In the genomic region with DNA sequence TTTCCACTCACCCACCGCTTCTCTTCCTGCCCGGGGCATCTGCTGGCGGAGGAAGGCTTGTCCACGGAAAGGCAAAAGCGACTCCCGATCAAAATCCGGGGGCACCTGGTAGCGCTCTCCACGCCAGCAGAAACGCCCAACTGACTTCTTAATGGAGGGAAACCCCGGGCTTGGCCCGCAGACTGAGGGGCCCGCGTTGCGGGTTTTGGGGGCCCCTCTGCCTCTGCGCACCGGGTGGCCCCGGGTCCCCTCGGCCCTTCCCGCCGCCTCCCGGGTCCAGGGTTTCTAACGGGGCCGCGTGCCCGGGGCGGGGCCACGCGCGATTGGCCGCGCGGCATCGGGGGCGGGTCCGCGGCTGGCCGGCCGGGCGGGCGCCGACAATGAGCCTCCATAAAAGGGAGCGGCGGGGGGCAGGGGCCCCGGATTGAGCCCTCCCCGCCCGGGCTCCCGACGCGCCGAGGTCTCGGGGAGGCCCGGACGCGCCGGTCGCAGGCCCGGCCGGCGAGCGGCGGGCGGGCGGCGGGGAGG, we compare ENCODE assay signal across 8 cellular contexts. TPM values are rescaled to one million over a fixed set of nuclear protein-coding genes. Genes with fewer than 3 reads are reported as not detected.
DNase-seq lines count a peak whose midpoint lies in the region; ATAC-seq and TF ChIP-seq lines count a peak whose summit lies in the region.

SPINDOC (plus strand) TSS at position 422 of the 528 bp plus-strand sequence. CDS start 231 bp downstream, outside the sequence.

- H3K36me3 ChIP-seq in sigmoid colon: peaks cover 3 to 14% (median 7%) of the 10 kb centered on the region in 4 donors

- no peaks in the 10 kb centered on the region for H3K27me3 ChIP-seq in sigmoid colon

- peaks cover 0 to 32% (median 27%) of the 10 kb centered on the region in 4 donors for H3K4me1 ChIP-seq in sigmoid colon

- no peaks in the 10 kb centered on the region for H3K27me3 Mint-ChIP-seq in brain

- H3K4me3 Mint-ChIP-seq in brain: peak within 1 kb of the TSS; percentile 91 to 95 (median 93)

- peak; percentile 89 for ATAC-seq in HG02885 (IDR thresholded peaks at IDR 0.05; ENCODE audit: poor library complexity, unreplicated experiment)

- H3K27ac Mint-ChIP-seq in brain: peak within 1 kb of the TSS; percentile 52 to 91 (median 67)

- peaks cover 29% of the 10 kb centered on the region for H3K36me3 Mint-ChIP-seq in brain

- TF ChIP-seq POLR2A in sigmoid colon (IDR thresholded peaks at IDR 0.05): no peak

- H3K4me3 ChIP-seq in iPS-11a (ENCODE audit: low read depth, low read length) (peak within 1 kb of the TSS; percentile 94), sigmoid colon (peak within 1 kb of the TSS; percentile 92 to 98 (median 94))

- 1% methylated on average over 65 of the region's 65 CpGs for WGBS in sigmoid colon, 2 donors

- intact Hi-C loops in sigmoid colon (cut with DNase I): loop anchor here (1.0 kb wide), 1 partner anchor 44 kb away; no protein-coding TSS in a partner anchor

- H3K4me1 Mint-ChIP-seq in brain: peaks cover 47% of the 10 kb centered on the region

- DNase-seq in NCI-H1694 treated with DMSO at 0.1 percent for 48 hours (lab: John Stamatoyannopoulos, UW) (peak; percentile 32), NCI-H1694 (lab: John Stamatoyannopoulos, UW) (no peak), NCI-H187 treated with DMSO at 0.1 percent for 48 hours (lab: John Stamatoyannopoulos, UW) (peak; percentile 7), UCSD-AML1 (lab: John Stamatoyannopoulos, UW; ENCODE audit: unreplicated experiment) (peak; percentile 80), sigmoid colon (peak; percentile 90)

- TF ChIP-seq CTCF in brain (conservative IDR thresholded peaks at IDR 0.05) (no peak), sigmoid colon (IDR thresholded peaks at IDR 0.05) (no peak)

- peak within 1 kb of the TSS; percentile 83 to 95 (median 91) for H3K27ac ChIP-seq in sigmoid colon

- no peaks in the 10 kb centered on the region for H3K9me3 Mint-ChIP-seq in brain

- H3K9me3 ChIP-seq in sigmoid colon: no peaks in the 10 kb centered on the region

- TF ChIP-seq EP300 in sigmoid colon (IDR thresholded peaks at IDR 0.05): no peak

RNA-seq across cellular contexts. Expression of gene SPINDOC, which starts in this region (rescaled TPM):
- polyA plus RNA-seq in brain (ENCODE audit: insufficient read depth, low read depth, low replicate concordance): 43.6 TPM
- total RNA-seq in sigmoid colon: 10 to 100 TPM; 12.2 to 15.2 (median 14.1) TPM
- polyA plus RNA-seq in sigmoid colon: 10 to 100 TPM in 1 of 3 donors, 1 to 10 TPM in 2; 4.6 to 11.7 (median 4.8) TPM
